Comparison of ENCODE assay signal across 14 cellular contexts in the genomic region with DNA sequence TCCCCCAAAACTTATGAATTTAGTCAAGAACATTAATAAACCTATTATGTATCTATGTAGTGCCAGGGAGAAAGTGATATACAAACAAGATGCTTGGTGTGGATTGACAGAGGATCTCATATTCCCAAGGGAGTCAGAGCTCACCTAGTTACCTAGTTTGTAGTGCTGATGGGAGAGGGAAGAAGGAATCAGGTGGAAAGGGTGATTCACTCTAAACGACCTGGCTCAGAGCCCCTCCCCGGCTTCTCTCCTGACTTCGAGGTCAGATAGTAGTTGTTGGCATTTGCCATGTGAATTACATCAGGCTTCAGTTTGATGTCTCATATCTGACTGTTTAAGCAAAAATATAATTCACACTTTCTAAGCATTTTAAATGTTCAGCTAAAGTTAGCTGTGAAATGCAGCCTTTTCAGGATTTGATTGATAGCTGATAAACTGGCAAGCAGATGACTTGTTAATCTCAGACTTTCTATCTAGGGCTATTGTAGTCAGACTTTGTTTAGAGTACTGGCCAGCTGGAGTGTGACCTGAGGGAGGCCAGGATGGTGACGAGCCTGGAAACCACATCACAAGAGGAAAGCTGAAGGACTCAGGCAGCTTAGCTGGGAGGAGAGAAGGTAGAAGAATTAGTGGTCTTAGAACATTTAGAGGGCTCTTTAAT.
DNase-seq lines count a peak whose midpoint lies in the region; ATAC-seq and TF ChIP-seq lines count a peak whose summit lies in the region.
"Had no signal": no experiment of that assay in that cellular context is flagged by ENCODE, and none has a peak within 500 bp of the region (broad histone marks: within the 10 kb centered on the region; RNA-seq: fewer than 3 reads in every experiment).

No MANE protein-coding gene starts in this region.

- H3K4me3 ChIP-seq in RWPE2 (ENCODE audit: severe bottlenecking) (no peak overlapping the region), dorsolateral prefrontal cortex (no peak overlapping the region), brain microvascular endothelial cell (ENCODE audit: low read depth, low read length) (no peak overlapping the region)
- H3K4me3 ChIP-seq: K562 had no signal

- peaks cover 26% of the 10 kb centered on the region for H3K4me1 Mint-ChIP-seq in activated CD8-positive, alpha-beta T cell treated with anti-CD3 and anti-CD28 coated beads for 36 hours (ENCODE audit: low read depth)
- peaks cover 7% of the 10 kb centered on the region for H3K4me1 Mint-ChIP-seq in activated CD8-positive, alpha-beta T cell treated with anti-CD3 and anti-CD28 coated beads, Interleukin-2, amount 10 ng/mL, durations not matched to agents 7 days and 5 days (ENCODE audit: low read depth)
- H3K4me1 Mint-ChIP-seq: stimulated activated memory B cell treated with anti-CD40 and anti-IgM and Interleukin-4, amounts not matched to agents 10 μg/mL and 1 μg/mL and 100 μg/mL, for 72 hours had no signal

- H3K27me3 Mint-ChIP-seq in activated CD8-positive, alpha-beta T cell treated with anti-CD3 and anti-CD28 coated beads for 36 hours, result no peaks in the 10 kb centered on the region
- no peaks in the 10 kb centered on the region for H3K27me3 Mint-ChIP-seq in activated CD8-positive, alpha-beta T cell treated with anti-CD3 and anti-CD28 coated beads, Interleukin-2, amount 10 ng/mL, durations not matched to agents 7 days and 5 days (ENCODE audit: low read depth)
- H3K27me3 Mint-ChIP-seq: activated CD4-positive, alpha-beta T cell treated with anti-CD3 and anti-CD28 coated beads for 36 hours; effector memory CD8-positive, alpha-beta T cell; stimulated activated memory B cell treated with anti-CD40 and anti-IgM and Interleukin-4, amounts not matched to agents 10 μg/mL and 1 μg/mL and 100 μg/mL, for 72 hours had no signal

- in situ Hi-C loops in brain microvascular endothelial cell (cut with HindIII; ENCODE audit: low pct_ligation_motif_present, low sequenced_read_pairs), result no loop called here

- DNase-seq in activated CD8-positive, alpha-beta T cell treated with anti-CD3 and anti-CD28 coated beads for 36 hours, result no peak
- DNase-seq in activated CD8-positive, alpha-beta T cell treated with anti-CD3 and anti-CD28 coated beads, Interleukin-2, amount 10 ng/mL, durations not matched to agents 7 days and 5 days, result no peak
- DNase-seq in RWPE2 (ENCODE audit: low spot score) (no peak), foreskin keratinocyte (peak in 1 of 2 donors; percentile 63), renal cortical epithelial cell (ENCODE audit: low read depth) (peak; percentile 95), dorsolateral prefrontal cortex (no peak), SHP77 (lab: John Stamatoyannopoulos, UW) (no peak), brain microvascular endothelial cell (no peak)
- DNase-seq: activated CD4-positive, alpha-beta T cell treated with anti-CD3 and anti-CD28 coated beads for 36 hours; activated naive CD4-positive, alpha-beta T cell; effector memory CD8-positive, alpha-beta T cell; NCI-H2171 treated with DMSO at 0.1 percent for 48 hours had no signal

- CTCF ChIA-PET in activated CD8-positive, alpha-beta T cell treated with anti-CD3 and anti-CD28 coated beads for 36 hours (lab: Charles Lee), result interaction anchor here (0.6 to 1.3 kb wide), 4 partner anchors 24 to 556 kb away, joined by 3 read pairs; no protein-coding TSS in a partner anchor
- CTCF ChIA-PET in activated CD8-positive, alpha-beta T cell treated with anti-CD3 and anti-CD28 coated beads, Interleukin-2, amount 10 ng/mL, durations not matched to agents 7 days and 5 days (lab: Charles Lee), result interaction anchor here (0.8 to 1.2 kb wide), 3 partner anchors 23 to 260 kb away, joined by 3 to 4 read pairs (median 4); no protein-coding TSS in a partner anchor

- intact Hi-C loops in activated CD8-positive, alpha-beta T cell treated with anti-CD3 and anti-CD28 coated beads for 36 hours (cut with micrococcal nuclease), result no loop called here
- intact Hi-C loops in dorsolateral prefrontal cortex (cut with DNase I), result no loop called here

- peak overlapping the region; percentile 43 for H3K27ac Mint-ChIP-seq in activated CD8-positive, alpha-beta T cell treated with anti-CD3 and anti-CD28 coated beads for 36 hours
- no peak overlapping the region for H3K27ac Mint-ChIP-seq in activated CD8-positive, alpha-beta T cell treated with anti-CD3 and anti-CD28 coated beads, Interleukin-2, amount 10 ng/mL, durations not matched to agents 7 days and 5 days
- H3K27ac Mint-ChIP-seq: activated CD4-positive, alpha-beta T cell treated with anti-CD3 and anti-CD28 coated beads for 36 hours; stimulated activated memory B cell treated with anti-CD40 and anti-IgM and Interleukin-4, amounts not matched to agents 10 μg/mL and 1 μg/mL and 100 μg/mL, for 72 hours had no signal

- H3K9me3 Mint-ChIP-seq in activated CD8-positive, alpha-beta T cell treated with anti-CD3 and anti-CD28 coated beads for 36 hours, result peaks cover 9% of the 10 kb centered on the region
- H3K9me3 Mint-ChIP-seq in activated CD8-positive, alpha-beta T cell treated with anti-CD3 and anti-CD28 coated beads, Interleukin-2, amount 10 ng/mL, durations not matched to agents 7 days and 5 days (ENCODE audit: insufficient read depth), result no peaks in the 10 kb centered on the region
- H3K9me3 Mint-ChIP-seq: effector memory CD8-positive, alpha-beta T cell had no signal

- no peak overlapping the region for H3K4me3 Mint-ChIP-seq in activated CD8-positive, alpha-beta T cell treated with anti-CD3 and anti-CD28 coated beads for 36 hours
- no peak overlapping the region for H3K4me3 Mint-ChIP-seq in activated CD8-positive, alpha-beta T cell treated with anti-CD3 and anti-CD28 coated beads, Interleukin-2, amount 10 ng/mL, durations not matched to agents 7 days and 5 days
- H3K4me3 Mint-ChIP-seq: activated CD4-positive, alpha-beta T cell treated with anti-CD3 and anti-CD28 coated beads for 36 hours; effector memory CD8-positive, alpha-beta T cell; stimulated activated memory B cell treated with anti-CD40 and anti-IgM and Interleukin-4, amounts not matched to agents 10 μg/mL and 1 μg/mL and 100 μg/mL, for 72 hours had no signal

- H3K27ac ChIP-seq in RWPE2 (ENCODE audit: poor library complexity, severe bottlenecking), result no peak overlapping the region
- no peak overlapping the region for H3K27ac ChIP-seq in foreskin keratinocyte
- H3K27ac ChIP-seq in dorsolateral prefrontal cortex, result no peak overlapping the region
- no peak overlapping the region for H3K27ac ChIP-seq in brain microvascular endothelial cell

- peak; percentile 24 for ATAC-seq in activated CD8-positive, alpha-beta T cell treated with anti-CD3 and anti-CD28 coated beads for 36 hours
- ATAC-seq in activated CD8-positive, alpha-beta T cell treated with anti-CD3 and anti-CD28 coated beads, Interleukin-2, amount 10 ng/mL, durations not matched to agents 7 days and 5 days, result no peak
- ATAC-seq in RWPE2 (ENCODE audit: low read depth) (peak; percentile 68; the same call in 2 of the 3 replicates), foreskin keratinocyte (peak; percentile 80)
- ATAC-seq: activated CD4-positive, alpha-beta T cell treated with anti-CD3 and anti-CD28 coated beads for 36 hours; effector memory CD8-positive, alpha-beta T cell; K562; stimulated activated memory B cell treated with anti-CD40 and anti-IgM and Interleukin-4, amounts not matched to agents 10 μg/mL and 1 μg/mL and 100 μg/mL, for 72 hours had no signal

- POLR2A ChIA-PET in activated CD8-positive, alpha-beta T cell treated with anti-CD3 and anti-CD28 coated beads for 36 hours (lab: Charles Lee), result interaction anchor here (0.5 kb wide), 1 partner anchor 274 kb away, joined by 3 read pairs; no protein-coding TSS in a partner anchor
- POLR2A ChIA-PET in activated CD8-positive, alpha-beta T cell treated with anti-CD3 and anti-CD28 coated beads, Interleukin-2, amount 10 ng/mL, durations not matched to agents 7 days and 5 days (lab: Charles Lee), result no interaction called here

- no peaks in the 10 kb centered on the region for H3K4me1 ChIP-seq in RWPE2 (ENCODE audit: insufficient read depth, poor library complexity, severe bottlenecking)
- no peaks in the 10 kb centered on the region for H3K4me1 ChIP-seq in foreskin keratinocyte

- H3K36me3 Mint-ChIP-seq in activated CD8-positive, alpha-beta T cell treated with anti-CD3 and anti-CD28 coated beads for 36 hours (ENCODE audit: low read depth), result peaks cover 16% of the 10 kb centered on the region
- peaks cover 26% of the 10 kb centered on the region for H3K36me3 Mint-ChIP-seq in activated CD8-positive, alpha-beta T cell treated with anti-CD3 and anti-CD28 coated beads, Interleukin-2, amount 10 ng/mL, durations not matched to agents 7 days and 5 days (ENCODE audit: low read depth)

- H3K36me3 ChIP-seq in RWPE2 (ENCODE audit: low read depth) (no peaks in the 10 kb centered on the region), brain microvascular endothelial cell (replicated peaks) (no peaks in the 10 kb centered on the region)

- TF ChIP-seq CTCF in activated CD8-positive, alpha-beta T cell treated with anti-CD3 and anti-CD28 coated beads for 36 hours (IDR thresholded peaks at IDR 0.05), result no peak
- TF ChIP-seq CTCF in RWPE2 (IDR thresholded peaks at IDR 0.05; ENCODE audit: poor library complexity, severe bottlenecking), result no peak
- TF ChIP-seq CTCF in foreskin keratinocyte (conservative IDR thresholded peaks at IDR 0.05), result no peak
- no peak for TF ChIP-seq CTCF in dorsolateral prefrontal cortex (IDR thresholded peaks at IDR 0.05 in 54 of 56, conservative IDR thresholded peaks at IDR 0.05 in 2 of 56; ENCODE audit: low read depth in 1 of 56, partially characterized antibody in 56 of 56)
- no peak for TF ChIP-seq CTCF in brain microvascular endothelial cell (IDR thresholded peaks at IDR 0.05; ENCODE audit: low read depth, low read length, missing control alignments)

- no peaks in the 10 kb centered on the region for H3K9me3 ChIP-seq in RWPE2 (ENCODE audit: severe bottlenecking)

- H3K27me3 ChIP-seq in RWPE2 (ENCODE audit: insufficient read depth, poor library complexity, severe bottlenecking), result no peaks in the 10 kb centered on the region
- no peaks in the 10 kb centered on the region for H3K27me3 ChIP-seq in foreskin keratinocyte
- H3K27me3 ChIP-seq in dorsolateral prefrontal cortex, result no peaks in the 10 kb centered on the region
- no peaks in the 10 kb centered on the region for H3K27me3 ChIP-seq in brain microvascular endothelial cell (replicated peaks)
